Comparison of ENCODE assay signal across 20 cellular contexts in the genomic region with DNA sequence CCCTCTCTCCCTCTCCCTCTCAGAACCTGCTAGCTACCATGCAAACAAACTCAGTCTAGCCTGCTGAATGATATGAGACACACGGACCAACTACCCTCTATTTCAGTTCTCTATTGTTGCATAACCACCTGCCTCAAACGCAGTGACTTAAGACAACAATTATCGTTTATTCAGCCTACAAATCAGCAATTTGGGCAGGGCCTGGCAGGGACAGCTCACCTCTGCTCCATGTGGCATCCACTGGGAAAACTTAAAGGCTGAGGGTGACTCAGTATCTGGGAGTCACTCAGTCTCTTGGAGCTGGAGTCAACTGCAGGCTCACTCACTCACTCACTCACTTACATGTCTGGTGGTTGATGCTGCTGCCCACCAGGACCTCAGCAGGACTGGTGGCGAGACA.
DNase-seq lines count a peak whose midpoint lies in the region; ATAC-seq lines count a peak whose summit lies in the region.
"Had no signal": no experiment of that assay in that cellular context is flagged by ENCODE, and none has a peak within 500 bp of the region (broad histone marks: within the 10 kb centered on the region; RNA-seq: fewer than 3 reads in every experiment).

No MANE protein-coding gene starts in this region.

- ATAC-seq in HG02973 (IDR thresholded peaks at IDR 0.05; ENCODE audit: unreplicated experiment) (no peak), left cardiac atrium (no peak)
- ATAC-seq: activated CD4-positive, CD25-positive, alpha-beta regulatory T cell treated with anti-CD3 and anti-CD28 coated beads, Interleukin-2, amount 50 U/mL, for 24 hours; activated CD8-positive, alpha-beta T cell treated with anti-CD3 and anti-CD28 coated beads, Interleukin-2, amount 10 ng/mL, durations not matched to agents 7 days and 5 days; lower lobe of right lung had no signal

- intact Hi-C loops in left cardiac atrium (cut with DNase I): no loop called here

- DNase-seq in ELR (ENCODE audit: low read depth) (peak; percentile 74), LHCN-M2 (ENCODE audit: low read depth) (peak; percentile 78), astrocyte of the hippocampus (ENCODE audit: low read depth, low spot score) (peak; percentile 38), iris pigment epithelial cell (ENCODE audit: low read depth) (peak; percentile 20), NCI-H187 treated with DMSO at 0.1 percent for 48 hours (lab: John Stamatoyannopoulos, UW) (no peak), left cardiac atrium (no peak)
- DNase-seq: activated CD8-positive, alpha-beta T cell treated with anti-CD3 and anti-CD28 coated beads, Interleukin-2, amount 10 ng/mL, durations not matched to agents 7 days and 5 days; activated naive CD4-positive, alpha-beta T cell treated with anti-CD3 and anti-CD28 coated beads, Interleukin-2, amount 10 ng/mL, durations not matched to agents 7 days and 5 days; activated T-cell treated with anti-CD3 and anti-CD28 coated beads, Interleukin-2, amount 50 U/mL, for 24 hours; effector CD4-positive, alpha-beta T cell; hippocampal formation; lower lobe of right lung; MV-4-11; NCI-H1694 treated with DMSO at 0.1 percent for 48 hours; NCI-H345; spleen; T-helper 9 cell; trophoblast cell had no signal

Comparison
In these comparisons a context has a peak if more than half of its experiments do, and no peak if none do; other contexts are left out.
1. DNase-seq: peak in ELR (single experiment), LHCN-M2 (single experiment), astrocyte of the hippocampus (single experiment) and iris pigment epithelial cell (single experiment); none in NCI-H187 treated with DMSO at 0.1 percent for 48 hours (single experiment) and left cardiac atrium (single experiment).